8 cellular contexts compared by ENCODE assay signal in the genomic region with DNA sequence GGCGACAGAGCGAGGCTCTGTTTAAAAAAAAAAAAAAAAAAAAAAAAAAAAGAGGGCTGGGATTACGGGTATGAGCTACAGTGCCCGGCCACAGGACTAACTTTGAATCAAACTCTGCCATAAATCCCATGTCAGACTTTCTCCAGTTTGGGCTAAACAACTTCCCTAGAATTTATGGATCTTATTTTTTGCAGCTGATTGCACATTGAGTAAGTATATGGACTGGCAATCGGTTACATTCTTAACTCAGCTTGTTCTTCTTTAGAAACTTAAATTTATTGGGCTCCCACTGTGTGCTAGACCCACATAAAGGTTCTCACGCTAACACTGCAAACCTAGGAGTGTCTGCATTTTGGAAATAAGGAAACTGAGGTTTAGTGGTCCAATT. TPM values are rescaled to one million over a fixed set of nuclear protein-coding genes. Genes with fewer than 3 reads are reported as not detected.
DNase-seq lines count a peak whose midpoint lies in the region; ATAC-seq and TF ChIP-seq lines count a peak whose summit lies in the region.

No MANE protein-coding gene starts in this region.

- H3K4me3 Mint-ChIP-seq in IgD-negative memory B cell = peak overlapping the region; percentile 83 to 98 (median 94)
- H3K4me3 Mint-ChIP-seq in naive thymus-derived CD8-positive, alpha-beta T cell = peak overlapping the region; percentile 72 to 92 (median 80)

- peak overlapping the region; percentile 94 to 97 (median 97) for H3K27ac Mint-ChIP-seq in IgD-negative memory B cell
- H3K27ac Mint-ChIP-seq in naive thymus-derived CD8-positive, alpha-beta T cell = peak overlapping the region; percentile 88 to 98 (median 97)

- H3K27me3 ChIP-seq in colonic mucosa = no peaks in the 10 kb centered on the region

- no peaks in the 10 kb centered on the region for H3K9me3 ChIP-seq in colonic mucosa

- peaks cover 5% of the 10 kb centered on the region for H3K4me1 ChIP-seq in colonic mucosa

- intact Hi-C loops in colonic mucosa (cut with DNase I) = no loop called here

- DNase-seq in AG09309 (ENCODE audit: low read depth) = no peak
- no peak for DNase-seq in colonic mucosa
- DNase-seq in naive thymus-derived CD8-positive, alpha-beta T cell = peak in 1 of 10 donors; percentile 21

- H3K27me3 Mint-ChIP-seq in IgD-negative memory B cell = no peaks in the 10 kb centered on the region
- H3K27me3 Mint-ChIP-seq in naive thymus-derived CD8-positive, alpha-beta T cell = no peaks in the 10 kb centered on the region

- no peaks in the 10 kb centered on the region for H3K9me3 Mint-ChIP-seq in IgD-negative memory B cell
- H3K9me3 Mint-ChIP-seq in naive thymus-derived CD8-positive, alpha-beta T cell = no peaks in the 10 kb centered on the region

- no peaks in the 10 kb centered on the region for H3K36me3 Mint-ChIP-seq in IgD-negative memory B cell
- H3K36me3 Mint-ChIP-seq in naive thymus-derived CD8-positive, alpha-beta T cell = peaks cover 0 to 18% (median 2%) of the 10 kb centered on the region in 3 donors

- TF ChIP-seq CTCF in AG09309 (IDR thresholded peaks at IDR 0.05; ENCODE audit: control insufficient read depth, insufficient read depth, low read depth, low read length, missing control alignments) (no peak), colonic mucosa (IDR thresholded peaks at IDR 0.05) (no peak)

- peak overlapping the region; percentile 93 to 98 for H3K9ac ChIP-seq in colonic mucosa (ENCODE audit: low read depth in 2 of 2, low read length in 2 of 2)

- POLR2A ChIA-PET in naive thymus-derived CD8-positive, alpha-beta T cell (lab: Charles Lee) = interaction anchor here (0.6 to 3.1 kb wide), 16 partner anchors 9 to 1245 kb away, joined by 3 to 25 read pairs (median 3); a partner anchor contains a TSS

- H3K27ac ChIP-seq in colonic mucosa = peak overlapping the region; percentile 86

- H3K4me3 ChIP-seq in AG09309 (ENCODE audit: control insufficient read depth, low read depth, low read length) = peak overlapping the region; percentile 61
- peak overlapping the region; percentile 35 for H3K4me3 ChIP-seq in colonic mucosa

- peaks cover 10 to 27% (median 18%) of the 10 kb centered on the region in 3 donors for H3K4me1 Mint-ChIP-seq in IgD-negative memory B cell
- peaks cover 2 to 46% (median 37%) of the 10 kb centered on the region in 4 donors for H3K4me1 Mint-ChIP-seq in naive thymus-derived CD8-positive, alpha-beta T cell

- no peaks in the 10 kb centered on the region for H3K36me3 ChIP-seq in colonic mucosa

- ATAC-seq in naive thymus-derived CD8-positive, alpha-beta T cell = no peak
- no peak for ATAC-seq in GM18519 (IDR thresholded peaks at IDR 0.05; ENCODE audit: low FRiP score, unreplicated experiment)
- ATAC-seq in HG02623 (IDR thresholded peaks at IDR 0.05; ENCODE audit: unreplicated experiment) = no peak
- no peak for ATAC-seq in GM18861 (IDR thresholded peaks at IDR 0.05; ENCODE audit: unreplicated experiment)
- ATAC-seq in GM18873 (IDR thresholded peaks at IDR 0.05; ENCODE audit: low FRiP score, unreplicated experiment) = no peak

RNA-seq across cellular contexts. Expression of a gene that starts 0.8 kb away (rescaled TPM):
- polyA plus RNA-seq in IgD-negative memory B cell = 43.3 TPM
- total RNA-seq in colonic mucosa = 10 to 100 TPM; 41.5 TPM
- 10 to 100 TPM; 91.4 to 95.0 TPM for total RNA-seq in naive thymus-derived CD8-positive, alpha-beta T cell
- polyA plus RNA-seq in naive thymus-derived CD8-positive, alpha-beta T cell = 10 to 100 TPM; 61.2 to 79.8 (median 73.5) TPM

RNA-seq across cellular contexts. Expression of a gene that starts 39.8 kb away (rescaled TPM):
- polyA plus RNA-seq in IgD-negative memory B cell = 1.4 TPM
- 1 to 10 TPM; 5.9 to 7.8 TPM for total RNA-seq in colonic mucosa
- 10 to 100 TPM; 10.0 to 13.7 TPM for total RNA-seq in naive thymus-derived CD8-positive, alpha-beta T cell
- polyA plus RNA-seq in naive thymus-derived CD8-positive, alpha-beta T cell = 1 to 10 TPM in 2 of 3 donors, under 1 TPM in 1; 0.83 to 2.4 (median 1.5) TPM
